ENCODE assay signal across 20 cellular contexts in the genomic region with DNA sequence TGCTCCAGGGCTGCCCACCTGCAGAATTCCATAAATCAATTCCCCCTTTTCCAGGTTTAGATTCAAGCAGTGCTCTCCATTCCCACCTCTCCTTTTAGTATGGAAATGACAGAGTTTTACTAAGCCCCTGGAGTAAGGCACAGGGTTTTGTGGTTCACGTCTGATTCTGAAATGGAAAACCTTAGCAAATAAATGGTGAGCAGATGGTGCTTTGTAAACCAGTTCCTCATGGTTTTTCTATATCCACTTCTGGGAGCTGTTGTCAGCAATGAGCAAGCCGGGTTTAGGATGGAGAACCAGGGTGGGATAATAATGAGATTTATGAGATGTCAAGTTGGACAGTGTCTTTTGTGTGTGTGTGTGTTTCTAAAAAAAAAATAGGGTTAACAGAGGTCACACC.
DNase-seq lines count a peak whose midpoint lies in the region; ATAC-seq and TF ChIP-seq lines count a peak whose summit lies in the region.
"Had no signal": no experiment of that assay in that cellular context is flagged by ENCODE, and none has a peak within 500 bp of the region (broad histone marks: within the 10 kb centered on the region; RNA-seq: fewer than 3 reads in every experiment).

No MANE protein-coding gene starts in this region.

- H3K27me3 ChIP-seq in GM23338 (ENCODE audit: insufficient read depth) = no peaks in the 10 kb centered on the region
- H3K27me3 ChIP-seq: adrenal gland, BLaER1, Peyer's patch, testis had no signal

- no peak overlapping the region for H3K4me2 ChIP-seq in GM23338
- H3K4me2 ChIP-seq: BLaER1 had no signal

- no peak for TF ChIP-seq CTCF in GM23338 (conservative IDR thresholded peaks at IDR 0.05; ENCODE audit: low read depth in 2 of 2)
- no peak for TF ChIP-seq CTCF in WTC11 (IDR thresholded peaks at IDR 0.05)
- TF ChIP-seq CTCF in nephron (IDR thresholded peaks at IDR 0.05; ENCODE audit: unreplicated experiment in 3 of 3) = no peak
- no peak for TF ChIP-seq CTCF in coronary artery (IDR thresholded peaks at IDR 0.05)

- H3K4me1 ChIP-seq in GM23338 (ENCODE audit: insufficient read depth) = peaks cover 14% of the 10 kb centered on the region
- H3K4me1 ChIP-seq: Peyer's patch, testis had no signal

- H3K79me2 ChIP-seq in GM23338 (replicated peaks; ENCODE audit: insufficient read depth) = no peaks in the 10 kb centered on the region

- H3K4me3 ChIP-seq in GM23338 (no peak overlapping the region), coronary artery (no peak overlapping the region)
- H3K4me3 ChIP-seq: adrenal gland, BLaER1, Peyer's patch, testis had no signal

- POLR2A ChIA-PET in WTC11 (lab: Charles Lee) = no interaction called here

- H3K36me3 ChIP-seq in GM23338 (ENCODE audit: insufficient read depth) = no peaks in the 10 kb centered on the region
- H3K36me3 ChIP-seq: adrenal gland, BLaER1, Peyer's patch had no signal

- H3K4me1 Mint-ChIP-seq in GM23338 = peaks cover 14% of the 10 kb centered on the region; the same call in 2 of the 3 replicates
- peaks cover 28% of the 10 kb centered on the region for H3K4me1 Mint-ChIP-seq in WTC11
- H3K4me1 Mint-ChIP-seq in nephron = peaks cover 22% of the 10 kb centered on the region

- CTCF ChIA-PET in WTC11 (lab: Charles Lee) = no interaction called here

- peak overlapping the region; percentile 83 for H2AFZ ChIP-seq in GM23338

- H3K4me3 Mint-ChIP-seq in GM23338 (no peak overlapping the region), WTC11 (no peak overlapping the region), nephron (no peak overlapping the region)
- H3K4me3 Mint-ChIP-seq: activated CD8-positive, alpha-beta T cell treated with anti-CD3 and anti-CD28 coated beads for 36 hours; neural crest cell had no signal

- no peaks in the 10 kb centered on the region for H4K20me1 ChIP-seq in GM23338 (replicated peaks; ENCODE audit: insufficient read depth)
- H4K20me1 ChIP-seq: BLaER1 had no signal

- ATAC-seq in GM23338 (no peak), WTC11 (peak; percentile 34; the same call in 1 of the 2 replicates)
- ATAC-seq: activated CD8-positive, alpha-beta T cell treated with anti-CD3 and anti-CD28 coated beads for 36 hours had no signal

- H3K9me2 ChIP-seq in GM23338 (ENCODE audit: insufficient read depth) = no peaks in the 10 kb centered on the region

- H3K9me3 Mint-ChIP-seq in GM23338 (no peaks in the 10 kb centered on the region; the same call in 2 of the 3 replicates), WTC11 (0 out of 2 replicates have a peak, but pooled peaks cover 5% of the 10 kb centered on the region), nephron (no peaks in the 10 kb centered on the region)
- H3K9me3 Mint-ChIP-seq: neural crest cell had no signal

- H3K36me3 Mint-ChIP-seq in GM23338 (ENCODE audit: low read depth) (no peaks in the 10 kb centered on the region), WTC11 (no peaks in the 10 kb centered on the region), nephron (ENCODE audit: low read depth) (no peaks in the 10 kb centered on the region)

- no peaks in the 10 kb centered on the region for H3F3A ChIP-seq in GM23338 (replicated peaks; ENCODE audit: low read depth)

- H3K27me3 Mint-ChIP-seq in GM23338 (ENCODE audit: insufficient read depth, low read depth, poor library complexity) = peaks cover 4% of the 10 kb centered on the region
- H3K27me3 Mint-ChIP-seq in WTC11 (ENCODE audit: low read depth) = peaks cover 14% of the 10 kb centered on the region
- H3K27me3 Mint-ChIP-seq in nephron (ENCODE audit: low read depth) = peaks cover 29% of the 10 kb centered on the region

- no peak overlapping the region for H3K27ac ChIP-seq in GM23338 (ENCODE audit: low read depth)
- H3K27ac ChIP-seq in coronary artery = no peak overlapping the region
- H3K27ac ChIP-seq: adrenal gland, BLaER1, epithelial cell of prostate, Peyer's patch, testis had no signal

- H3K27ac Mint-ChIP-seq in GM23338 (no peak overlapping the region), WTC11 (0 out of 2 replicates have a peak overlapping the region, but pooled peaks have one; percentile 9), nephron (peak overlapping the region in 2 of 3 experiments; percentile 13 to 41)
- H3K27ac Mint-ChIP-seq: activated CD8-positive, alpha-beta T cell treated with anti-CD3 and anti-CD28 coated beads for 36 hours had no signal

- DNase-seq in GM23338 (ENCODE audit: low spot score) = no peak
- peak; percentile 73 for DNase-seq in NCI-H187 treated with DMSO at 0.1 percent for 48 hours (lab: John Stamatoyannopoulos, UW)
- DNase-seq in WTC11 (ENCODE audit: low spot score) = no peak
- no peak for DNase-seq in cerebellar cortex (ENCODE audit: low spot score)
- no peak for DNase-seq in NOMO-1 treated with DMSO at 0.1 percent for 48 hours (lab: John Stamatoyannopoulos, UW; ENCODE audit: unreplicated experiment)
- DNase-seq in coronary artery (ENCODE audit: low spot score) = no peak
- DNase-seq in DMS79 (lab: John Stamatoyannopoulos, UW) = no peak
- DNase-seq: activated CD8-positive, alpha-beta T cell treated with anti-CD3 and anti-CD28 coated beads for 36 hours; head of caudate nucleus; KG1; kidney; NCI-H1436; Peyer's patch; stimulated activated CD4-positive, alpha-beta T cell treated with anti-CD3 and anti-CD28 coated beads, Interleukin-1b, Interleukin-23, amount 100 ng/mL, for 48 hours had no signal

TF ChIP-seq in GM23338, 12 proteins besides CTCF, POLR2A, EP300 and RAD21 (continues in another document):
- no peak for TF ChIP-seq POLR2AphosphoS5 (IDR thresholded peaks at IDR 0.05; ENCODE audit: low read depth)
- no peak for TF ChIP-seq EZH2 (IDR thresholded peaks at IDR 0.05; ENCODE audit: low read depth, unreplicated experiment)
- TF ChIP-seq, protein P1, sequence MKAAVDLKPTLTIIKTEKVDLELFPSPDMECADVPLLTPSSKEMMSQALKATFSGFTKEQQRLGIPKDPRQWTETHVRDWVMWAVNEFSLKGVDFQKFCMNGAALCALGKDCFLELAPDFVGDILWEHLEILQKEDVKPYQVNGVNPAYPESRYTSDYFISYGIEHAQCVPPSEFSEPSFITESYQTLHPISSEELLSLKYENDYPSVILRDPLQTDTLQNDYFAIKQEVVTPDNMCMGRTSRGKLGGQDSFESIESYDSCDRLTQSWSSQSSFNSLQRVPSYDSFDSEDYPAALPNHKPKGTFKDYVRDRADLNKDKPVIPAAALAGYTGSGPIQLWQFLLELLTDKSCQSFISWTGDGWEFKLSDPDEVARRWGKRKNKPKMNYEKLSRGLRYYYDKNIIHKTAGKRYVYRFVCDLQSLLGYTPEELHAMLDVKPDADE (IDR thresholded peaks at IDR 0.05) = no peak
- no peak for TF ChIP-seq CREB1 (CRISPR knock-in tag; IDR thresholded peaks at IDR 0.05; ENCODE audit: low read depth)
- TF ChIP-seq STAT1 (IDR thresholded peaks at IDR 0.05; ENCODE audit: unreplicated experiment) = no peak

TF ChIP-seq in WTC11, 78 proteins besides CTCF, POLR2A, EP300 and RAD21 (continues in another document):
- TF ChIP-seq, protein P2, sequence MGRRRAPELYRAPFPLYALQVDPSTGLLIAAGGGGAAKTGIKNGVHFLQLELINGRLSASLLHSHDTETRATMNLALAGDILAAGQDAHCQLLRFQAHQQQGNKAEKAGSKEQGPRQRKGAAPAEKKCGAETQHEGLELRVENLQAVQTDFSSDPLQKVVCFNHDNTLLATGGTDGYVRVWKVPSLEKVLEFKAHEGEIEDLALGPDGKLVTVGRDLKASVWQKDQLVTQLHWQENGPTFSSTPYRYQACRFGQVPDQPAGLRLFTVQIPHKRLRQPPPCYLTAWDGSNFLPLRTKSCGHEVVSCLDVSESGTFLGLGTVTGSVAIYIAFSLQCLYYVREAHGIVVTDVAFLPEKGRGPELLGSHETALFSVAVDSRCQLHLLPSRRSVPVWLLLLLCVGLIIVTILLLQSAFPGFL (CRISPR knock-in tag; IDR thresholded peaks at IDR 0.05; ENCODE audit: borderline replicate concordance) = no peak
- TF ChIP-seq, protein P3, sequence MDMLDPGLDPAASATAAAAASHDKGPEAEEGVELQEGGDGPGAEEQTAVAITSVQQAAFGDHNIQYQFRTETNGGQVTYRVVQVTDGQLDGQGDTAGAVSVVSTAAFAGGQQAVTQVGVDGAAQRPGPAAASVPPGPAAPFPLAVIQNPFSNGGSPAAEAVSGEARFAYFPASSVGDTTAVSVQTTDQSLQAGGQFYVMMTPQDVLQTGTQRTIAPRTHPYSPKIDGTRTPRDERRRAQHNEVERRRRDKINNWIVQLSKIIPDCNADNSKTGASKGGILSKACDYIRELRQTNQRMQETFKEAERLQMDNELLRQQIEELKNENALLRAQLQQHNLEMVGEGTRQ (CRISPR knock-in tag; IDR thresholded peaks at IDR 0.05) = no peak
- TF ChIP-seq, protein P4, sequence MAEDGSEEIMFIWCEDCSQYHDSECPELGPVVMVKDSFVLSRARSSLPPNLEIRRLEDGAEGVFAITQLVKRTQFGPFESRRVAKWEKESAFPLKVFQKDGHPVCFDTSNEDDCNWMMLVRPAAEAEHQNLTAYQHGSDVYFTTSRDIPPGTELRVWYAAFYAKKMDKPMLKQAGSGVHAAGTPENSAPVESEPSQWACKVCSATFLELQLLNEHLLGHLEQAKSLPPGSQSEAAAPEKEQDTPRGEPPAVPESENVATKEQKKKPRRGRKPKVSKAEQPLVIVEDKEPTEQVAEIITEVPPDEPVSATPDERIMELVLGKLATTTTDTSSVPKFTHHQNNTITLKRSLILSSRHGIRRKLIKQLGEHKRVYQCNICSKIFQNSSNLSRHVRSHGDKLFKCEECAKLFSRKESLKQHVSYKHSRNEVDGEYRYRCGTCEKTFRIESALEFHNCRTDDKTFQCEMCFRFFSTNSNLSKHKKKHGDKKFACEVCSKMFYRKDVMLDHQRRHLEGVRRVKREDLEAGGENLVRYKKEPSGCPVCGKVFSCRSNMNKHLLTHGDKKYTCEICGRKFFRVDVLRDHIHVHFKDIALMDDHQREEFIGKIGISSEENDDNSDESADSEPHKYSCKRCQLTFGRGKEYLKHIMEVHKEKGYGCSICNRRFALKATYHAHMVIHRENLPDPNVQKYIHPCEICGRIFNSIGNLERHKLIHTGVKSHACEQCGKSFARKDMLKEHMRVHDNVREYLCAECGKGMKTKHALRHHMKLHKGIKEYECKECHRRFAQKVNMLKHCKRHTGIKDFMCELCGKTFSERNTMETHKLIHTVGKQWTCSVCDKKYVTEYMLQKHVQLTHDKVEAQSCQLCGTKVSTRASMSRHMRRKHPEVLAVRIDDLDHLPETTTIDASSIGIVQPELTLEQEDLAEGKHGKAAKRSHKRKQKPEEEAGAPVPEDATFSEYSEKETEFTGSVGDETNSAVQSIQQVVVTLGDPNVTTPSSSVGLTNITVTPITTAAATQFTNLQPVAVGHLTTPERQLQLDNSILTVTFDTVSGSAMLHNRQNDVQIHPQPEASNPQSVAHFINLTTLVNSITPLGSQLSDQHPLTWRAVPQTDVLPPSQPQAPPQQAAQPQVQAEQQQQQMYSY (CRISPR knock-in tag; IDR thresholded peaks at IDR 0.05) = no peak
